In the genomic region with DNA sequence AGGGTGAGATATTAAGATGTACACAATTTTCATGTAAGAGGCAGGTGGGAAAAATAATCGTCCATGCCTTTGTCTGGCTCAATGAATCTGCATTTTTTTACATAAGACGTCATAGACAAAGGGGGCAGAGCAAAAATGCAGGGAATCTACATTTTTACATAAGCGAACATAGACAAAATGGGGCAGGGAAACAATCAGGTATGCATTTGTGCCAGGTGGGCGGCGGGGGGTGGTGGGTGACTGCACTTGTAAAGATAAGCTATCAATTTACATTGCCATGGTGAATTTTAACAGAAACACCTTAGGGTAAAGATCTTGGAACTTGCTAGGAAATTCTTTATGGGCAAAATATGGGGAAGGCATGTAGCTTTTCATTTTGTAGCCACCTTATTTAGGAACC, we compare ENCODE assay signal across 1 cellular context.
TF ChIP-seq lines count a peak whose summit lies in the region.

No MANE protein-coding gene starts in this region.

TF ChIP-seq in GM23338, 12 proteins besides CTCF, POLR2A, EP300 and RAD21:
- TF ChIP-seq CREB1 (CRISPR knock-in tag; IDR thresholded peaks at IDR 0.05; ENCODE audit: low read depth) (no peak), EZH2phosphoT487 (IDR thresholded peaks at IDR 0.05; ENCODE audit: unreplicated experiment) (no peak)
TF ChIP-seq in GM23338: peak in this region for 0.
